1 cellular context compared by ENCODE assay signal in the genomic region with DNA sequence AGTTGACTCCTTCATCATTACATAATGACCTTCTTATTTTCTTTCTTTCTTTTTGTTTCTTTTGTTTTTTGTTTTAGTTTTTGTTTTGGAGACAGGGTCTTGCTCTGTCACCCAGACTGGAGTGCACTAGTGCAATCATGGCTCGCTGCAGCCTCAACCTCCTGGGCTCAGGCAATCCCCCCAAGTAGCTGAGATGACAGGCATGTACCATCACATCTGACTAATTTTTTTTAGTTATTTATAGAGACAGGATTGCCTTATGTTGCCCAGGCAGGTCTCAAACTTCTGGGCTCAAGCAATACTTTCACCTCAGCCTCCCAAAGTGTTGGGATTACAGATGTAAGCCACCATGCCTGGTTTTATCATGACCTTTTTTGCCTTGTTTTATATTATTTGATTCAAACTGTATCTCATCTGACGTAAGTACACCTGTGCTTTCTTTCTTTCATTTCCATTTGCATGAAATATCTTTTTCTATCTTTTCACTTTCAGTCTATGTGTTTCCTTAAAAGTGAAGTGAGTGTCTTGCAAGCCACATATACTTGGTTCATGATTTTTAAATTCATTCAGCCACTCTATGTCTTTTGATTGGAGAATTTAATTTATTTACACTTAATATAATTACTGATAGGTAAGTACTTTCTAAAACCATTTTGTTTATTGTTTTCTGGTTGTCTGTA.
TF ChIP-seq lines count a peak whose summit lies in the region.

No MANE protein-coding gene starts in this region.

TF ChIP-seq in SK-N-SH treated with all-trans-retinoic acid at 6 μM for 48 hours, 23 proteins besides CTCF, POLR2A, EP300 and RAD21:
- no peak for TF ChIP-seq BACH2 (CRISPR knock-in tag; IDR thresholded peaks at IDR 0.05; ENCODE audit: borderline replicate concordance)
- TF ChIP-seq ZC3H10 (CRISPR knock-in tag; IDR thresholded peaks at IDR 0.05): no peak
- TF ChIP-seq ARNTL (CRISPR knock-in tag; IDR thresholded peaks at IDR 0.05; ENCODE audit: borderline replicate concordance, low read depth): no peak
- TF ChIP-seq, protein P1, sequence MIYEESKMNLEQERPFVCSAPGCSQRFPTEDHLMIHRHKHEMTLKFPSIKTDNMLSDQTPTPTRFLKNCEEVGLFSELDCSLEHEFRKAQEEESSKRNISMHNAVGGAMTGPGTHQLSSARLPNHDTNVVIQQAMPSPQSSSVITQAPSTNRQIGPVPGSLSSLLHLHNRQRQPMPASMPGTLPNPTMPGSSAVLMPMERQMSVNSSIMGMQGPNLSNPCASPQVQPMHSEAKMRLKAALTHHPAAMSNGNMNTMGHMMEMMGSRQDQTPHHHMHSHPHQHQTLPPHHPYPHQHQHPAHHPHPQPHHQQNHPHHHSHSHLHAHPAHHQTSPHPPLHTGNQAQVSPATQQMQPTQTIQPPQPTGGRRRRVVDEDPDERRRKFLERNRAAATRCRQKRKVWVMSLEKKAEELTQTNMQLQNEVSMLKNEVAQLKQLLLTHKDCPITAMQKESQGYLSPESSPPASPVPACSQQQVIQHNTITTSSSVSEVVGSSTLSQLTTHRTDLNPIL (CRISPR knock-in tag; IDR thresholded peaks at IDR 0.05; ENCODE audit: low read depth): no peak
- TF ChIP-seq, protein P2, sequence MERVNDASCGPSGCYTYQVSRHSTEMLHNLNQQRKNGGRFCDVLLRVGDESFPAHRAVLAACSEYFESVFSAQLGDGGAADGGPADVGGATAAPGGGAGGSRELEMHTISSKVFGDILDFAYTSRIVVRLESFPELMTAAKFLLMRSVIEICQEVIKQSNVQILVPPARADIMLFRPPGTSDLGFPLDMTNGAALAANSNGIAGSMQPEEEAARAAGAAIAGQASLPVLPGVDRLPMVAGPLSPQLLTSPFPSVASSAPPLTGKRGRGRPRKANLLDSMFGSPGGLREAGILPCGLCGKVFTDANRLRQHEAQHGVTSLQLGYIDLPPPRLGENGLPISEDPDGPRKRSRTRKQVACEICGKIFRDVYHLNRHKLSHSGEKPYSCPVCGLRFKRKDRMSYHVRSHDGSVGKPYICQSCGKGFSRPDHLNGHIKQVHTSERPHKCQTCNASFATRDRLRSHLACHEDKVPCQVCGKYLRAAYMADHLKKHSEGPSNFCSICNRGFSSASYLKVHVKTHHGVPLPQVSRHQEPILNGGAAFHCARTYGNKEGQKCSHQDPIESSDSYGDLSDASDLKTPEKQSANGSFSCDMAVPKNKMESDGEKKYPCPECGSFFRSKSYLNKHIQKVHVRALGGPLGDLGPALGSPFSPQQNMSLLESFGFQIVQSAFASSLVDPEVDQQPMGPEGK (CRISPR knock-in tag; IDR thresholded peaks at IDR 0.05; ENCODE audit: borderline replicate concordance): no peak
- no peak for TF ChIP-seq ESRRG (CRISPR knock-in tag; IDR thresholded peaks at IDR 0.05)
- TF ChIP-seq GLIS3 (CRISPR knock-in tag; IDR thresholded peaks at IDR 0.05): no peak
- TF ChIP-seq ZNF565 (CRISPR knock-in tag; conservative IDR thresholded peaks at IDR 0.05; ENCODE audit: low read depth): no peak
- TF ChIP-seq ZNF8 (CRISPR knock-in tag; IDR thresholded peaks at IDR 0.05): no peak
- TF ChIP-seq ZNF70 (CRISPR knock-in tag; IDR thresholded peaks at IDR 0.05): no peak
- TF ChIP-seq OSR1 (CRISPR knock-in tag; IDR thresholded peaks at IDR 0.05): no peak
- TF ChIP-seq ZFP30 (CRISPR knock-in tag; IDR thresholded peaks at IDR 0.05): no peak
- no peak for TF ChIP-seq TOX (CRISPR knock-in tag; IDR thresholded peaks at IDR 0.05; ENCODE audit: borderline replicate concordance)
- TF ChIP-seq, protein P3, sequence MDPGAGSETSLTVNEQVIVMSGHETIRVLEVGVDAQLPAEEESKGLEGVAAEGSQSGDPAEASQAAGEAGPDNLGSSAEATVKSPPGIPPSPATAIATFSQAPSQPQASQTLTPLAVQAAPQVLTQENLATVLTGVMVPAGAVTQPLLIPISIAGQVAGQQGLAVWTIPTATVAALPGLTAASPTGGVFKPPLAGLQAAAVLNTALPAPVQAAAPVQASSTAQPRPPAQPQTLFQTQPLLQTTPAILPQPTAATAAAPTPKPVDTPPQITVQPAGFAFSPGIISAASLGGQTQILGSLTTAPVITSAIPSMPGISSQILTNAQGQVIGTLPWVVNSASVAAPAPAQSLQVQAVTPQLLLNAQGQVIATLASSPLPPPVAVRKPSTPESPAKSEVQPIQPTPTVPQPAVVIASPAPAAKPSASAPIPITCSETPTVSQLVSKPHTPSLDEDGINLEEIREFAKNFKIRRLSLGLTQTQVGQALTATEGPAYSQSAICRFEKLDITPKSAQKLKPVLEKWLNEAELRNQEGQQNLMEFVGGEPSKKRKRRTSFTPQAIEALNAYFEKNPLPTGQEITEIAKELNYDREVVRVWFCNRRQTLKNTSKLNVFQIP (CRISPR knock-in tag; IDR thresholded peaks at IDR 0.05; ENCODE audit: borderline replicate concordance, low read depth): no peak
